In the genomic region with DNA sequence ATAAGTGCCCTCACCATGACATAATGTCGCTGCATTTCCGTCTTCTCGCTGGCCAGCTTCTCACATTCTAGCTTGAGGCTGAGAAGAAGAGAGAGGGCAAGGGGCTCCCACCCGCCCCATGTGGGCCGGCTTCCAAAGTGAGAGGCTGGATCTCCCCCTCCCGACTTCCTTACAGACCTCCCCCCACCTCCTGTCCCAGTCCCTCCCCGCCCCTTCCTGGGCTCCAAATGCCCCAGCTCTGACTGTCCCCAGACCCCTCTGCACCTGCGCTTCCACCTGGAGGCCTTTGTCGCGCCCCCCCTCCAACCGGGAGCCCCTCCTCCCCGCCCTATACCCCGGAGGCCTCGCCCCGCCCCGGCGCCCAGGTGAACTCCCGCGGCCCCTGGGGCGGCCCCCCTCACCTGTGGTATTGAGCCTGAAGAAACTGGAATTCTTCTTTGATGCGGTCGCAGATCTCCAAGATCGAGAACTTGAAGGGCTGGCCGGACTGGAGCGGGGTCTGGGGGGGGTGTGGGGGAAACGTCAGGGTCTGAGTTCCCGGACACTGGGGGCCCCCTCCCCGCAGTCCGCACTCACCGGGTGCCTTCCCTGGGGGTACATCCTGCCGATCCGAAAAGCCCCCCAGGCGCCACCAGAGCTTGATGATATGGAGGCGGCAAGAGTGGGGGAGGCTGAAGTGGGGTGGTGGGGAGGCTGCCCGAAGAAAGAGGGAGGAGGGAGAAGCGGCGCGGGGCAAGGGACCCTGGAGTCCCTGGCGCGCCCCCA, we compare ENCODE assay signal across 8 cellular contexts. TPM values are rescaled to one million over a fixed set of nuclear protein-coding genes. Genes with fewer than 3 reads are reported as not detected.
DNase-seq lines count a peak whose midpoint lies in the region; ATAC-seq, FAIRE-seq and TF ChIP-seq lines count a peak whose summit lies in the region.

No MANE protein-coding gene starts in this region.

- peaks cover 16% of the 10 kb centered on the region for H3K4me1 ChIP-seq in NT2/D1 (ENCODE audit: insufficient read depth, insufficient read length)
- H3K4me1 ChIP-seq in endocrine pancreas (ENCODE audit: control insufficient read depth, insufficient read depth, low read length), result no peaks in the 10 kb centered on the region

- H3K4me1 Mint-ChIP-seq in CD14-positive monocyte, result peaks cover 1% of the 10 kb centered on the region
- H3K4me1 Mint-ChIP-seq in natural killer cell treated with Interleukin-12 subunit alpha and Interleukin-12 subunit beta and Interleukin-15 and Interleukin-18, amount 100 ng/mL, for 72 hours (ENCODE audit: low read depth in 2 of 2), result peaks cover 0 to 8% of the 10 kb centered on the region in 2 donors

- no peak overlapping the region for H3K9ac ChIP-seq in NT2/D1 (ENCODE audit: insufficient read length, low read depth)
- peak overlapping the region; percentile 55 for H3K9ac ChIP-seq in endocrine pancreas (ENCODE audit: control insufficient read depth, insufficient read depth, low read length)

- H3K4me3 ChIP-seq in NT2/D1 (ENCODE audit: insufficient read length, low read depth) (peak overlapping the region; percentile 15), endocrine pancreas (ENCODE audit: control insufficient read depth, insufficient read depth, low read length) (no peak overlapping the region)

- no peak for TF ChIP-seq CTCF in CD14-positive monocyte (IDR thresholded peaks at IDR 0.05)

- H3K36me3 Mint-ChIP-seq in CD14-positive monocyte, result peaks cover 0 to 8% of the 10 kb centered on the region in 2 donors
- H3K36me3 Mint-ChIP-seq in natural killer cell treated with Interleukin-12 subunit alpha and Interleukin-12 subunit beta and Interleukin-15 and Interleukin-18, amount 100 ng/mL, for 72 hours, result no peaks in the 10 kb centered on the region

- H3K36me3 ChIP-seq in NT2/D1 (ENCODE audit: insufficient read depth, insufficient read length, low read length), result no peaks in the 10 kb centered on the region
- no peaks in the 10 kb centered on the region for H3K36me3 ChIP-seq in endocrine pancreas (ENCODE audit: control insufficient read depth, insufficient read depth, low read length)

- peaks cover 96% of the 10 kb centered on the region for H3K27me3 ChIP-seq in NT2/D1 (ENCODE audit: insufficient read depth, insufficient read length)
- no peaks in the 10 kb centered on the region for H3K27me3 ChIP-seq in endocrine pancreas (ENCODE audit: control insufficient read depth, insufficient read depth, low read length)

- H3K4me3 Mint-ChIP-seq in CD14-positive monocyte, result peak overlapping the region; percentile 31 to 65
- peak overlapping the region; percentile 51 for H3K4me3 Mint-ChIP-seq in natural killer cell treated with Interleukin-12 subunit alpha and Interleukin-12 subunit beta and Interleukin-15 and Interleukin-18, amount 100 ng/mL, for 72 hours

- no peak overlapping the region for H3K27ac Mint-ChIP-seq in CD14-positive monocyte
- H3K27ac Mint-ChIP-seq in natural killer cell treated with Interleukin-12 subunit alpha and Interleukin-12 subunit beta and Interleukin-15 and Interleukin-18, amount 100 ng/mL, for 72 hours, result no peak overlapping the region

- no peak for ATAC-seq in natural killer cell treated with Interleukin-12 subunit alpha and Interleukin-12 subunit beta and Interleukin-15 and Interleukin-18, amount 100 ng/mL, for 72 hours

- H3K27me3 Mint-ChIP-seq in CD14-positive monocyte (ENCODE audit: low read depth in 3 of 3), result peaks cover 79 to 96% (median 96%) of the 10 kb centered on the region in 3 donors
- peaks cover 0 to 9% of the 10 kb centered on the region in 2 donors for H3K27me3 Mint-ChIP-seq in natural killer cell treated with Interleukin-12 subunit alpha and Interleukin-12 subunit beta and Interleukin-15 and Interleukin-18, amount 100 ng/mL, for 72 hours

- no peak for TF ChIP-seq POLR2A in H54 (IDR thresholded peaks at IDR 0.05; ENCODE audit: low read depth, low read length)

- no peak for FAIRE-seq in H54 (lab: Jason Lieb, UNC)

- peaks cover 0 to 25% (median 12%) of the 10 kb centered on the region in 7 donors for H3K9me3 Mint-ChIP-seq in CD14-positive monocyte
- no peaks in the 10 kb centered on the region for H3K9me3 Mint-ChIP-seq in natural killer cell treated with Interleukin-12 subunit alpha and Interleukin-12 subunit beta and Interleukin-15 and Interleukin-18, amount 100 ng/mL, for 72 hours

- H3K9me3 ChIP-seq in NT2/D1 (ENCODE audit: insufficient read depth, low read length) (no peaks in the 10 kb centered on the region; the same call in 1 of the 2 replicates), endocrine pancreas (ENCODE audit: control insufficient read depth, low read length) (no peaks in the 10 kb centered on the region)

- DNase-seq in CD14-positive monocyte (ENCODE audit: low spot score) (no peak), NT2/D1 (ENCODE audit: low read depth, low spot score) (no peak), NCI-H510A (lab: John Stamatoyannopoulos, UW) (no peak), H54 (ENCODE audit: insufficient read length, low spot score) (no peak), nucleus accumbens (lab: John Stamatoyannopoulos, UW) (no peak), NCI-H1694 (lab: John Stamatoyannopoulos, UW) (no peak)
- no peak for DNase-seq in natural killer cell treated with Interleukin-12 subunit alpha and Interleukin-12 subunit beta and Interleukin-15 and Interleukin-18, amount 100 ng/mL, for 72 hours (ENCODE audit: low spot score)

- intact Hi-C loops in CD14-positive monocyte (cut with micrococcal nuclease), result no loop called here

RNA-seq across cellular contexts. Expression of a gene that starts 0.6 kb away (rescaled TPM):
- polyA plus RNA-seq in CD14-positive monocyte, result not detected
- total RNA-seq in natural killer cell treated with Interleukin-12 subunit alpha and Interleukin-12 subunit beta and Interleukin-15 and Interleukin-18, amount 100 ng/mL, for 72 hours, result 1 to 10 TPM; 1.3 to 3.2 TPM

RNA-seq across cellular contexts. Expression of a gene that starts 33.8 kb away (rescaled TPM):
- 10 to 100 TPM; 27.5 to 34.4 TPM for polyA plus RNA-seq in CD14-positive monocyte
- 100 to 1,000 TPM; 242 to 309 TPM for total RNA-seq in natural killer cell treated with Interleukin-12 subunit alpha and Interleukin-12 subunit beta and Interleukin-15 and Interleukin-18, amount 100 ng/mL, for 72 hours

RNA-seq across cellular contexts. Expression of a gene that starts 51.1 kb away (rescaled TPM):
- not detected for polyA plus RNA-seq in CD14-positive monocyte
- 1 to 10 TPM in 1 of 2 donors, under 1 TPM in 1; 0.45 to 1.8 TPM for total RNA-seq in natural killer cell treated with Interleukin-12 subunit alpha and Interleukin-12 subunit beta and Interleukin-15 and Interleukin-18, amount 100 ng/mL, for 72 hours
